ENCODE assay signal across 11 cellular contexts in genomic region chr1:16372535-16373340, GRCh38. TPM values are rescaled to one million over a fixed set of nuclear protein-coding genes. Genes with fewer than 3 reads are reported as not detected.
DNase-seq lines count a peak whose midpoint lies in the region; ATAC-seq and TF ChIP-seq lines count a peak whose summit lies in the region.
"Had no signal": no experiment of that assay in that cellular context is flagged by ENCODE, and none has a peak within 500 bp of the region (broad histone marks: within the 10 kb centered on the region; RNA-seq: fewer than 3 reads in every experiment).

No MANE protein-coding gene starts in this region.

- H3K27ac Mint-ChIP-seq in CD14-positive monocyte, result peak overlapping the region; percentile 25 to 91 (median 73)
- peak overlapping the region; percentile 47 for H3K27ac Mint-ChIP-seq in HFFc6
- peak overlapping the region in 9 of 10 donors; percentile 12 to 88 (median 41) for H3K27ac Mint-ChIP-seq in naive thymus-derived CD8-positive, alpha-beta T cell

- no peaks in the 10 kb centered on the region for H3K36me3 ChIP-seq in brain microvascular endothelial cell (replicated peaks)
- H3K36me3 ChIP-seq: right lobe of liver had no signal

- intact Hi-C loops in CD14-positive monocyte (cut with micrococcal nuclease), result no loop called here

- POLR2A ChIA-PET in naive thymus-derived CD8-positive, alpha-beta T cell (lab: Charles Lee), result no interaction called here

- no peaks in the 10 kb centered on the region for H3K27me3 ChIP-seq in brain microvascular endothelial cell (replicated peaks)
- H3K27me3 ChIP-seq: MG63, right lobe of liver, testis had no signal

- H3K9me3 Mint-ChIP-seq in CD14-positive monocyte, result no peaks in the 10 kb centered on the region
- no peaks in the 10 kb centered on the region for H3K9me3 Mint-ChIP-seq in HFFc6
- H3K9me3 Mint-ChIP-seq in naive thymus-derived CD8-positive, alpha-beta T cell, result no peaks in the 10 kb centered on the region

- H3K4me3 Mint-ChIP-seq in CD14-positive monocyte (no peak overlapping the region), HFFc6 (peak overlapping the region; percentile 59)
- peak overlapping the region in 9 of 10 donors; percentile 0 to 61 (median 39) for H3K4me3 Mint-ChIP-seq in naive thymus-derived CD8-positive, alpha-beta T cell

- in situ Hi-C loops in brain microvascular endothelial cell (cut with HindIII; ENCODE audit: low pct_ligation_motif_present, low sequenced_read_pairs), result no loop called here

- DNase-seq in CD14-positive monocyte (ENCODE audit: low spot score), result no peak
- DNase-seq in HFFc6, result no peak
- no peak for DNase-seq in brain microvascular endothelial cell
- DNase-seq in naive thymus-derived CD8-positive, alpha-beta T cell, result no peak
- no peak for DNase-seq in dedifferentiated amniotic fluid mesenchymal stem cell (ENCODE audit: extremely low spot score)
- DNase-seq in HK-2 (ENCODE audit: unreplicated experiment), result no peak
- DNase-seq: MG63, right lobe of liver, testis had no signal

- H3K4me1 Mint-ChIP-seq in CD14-positive monocyte (peaks cover 74% of the 10 kb centered on the region), HFFc6 (ENCODE audit: low read depth) (peaks cover 76% of the 10 kb centered on the region)
- peaks cover 38 to 85% (median 80%) of the 10 kb centered on the region in 4 donors for H3K4me1 Mint-ChIP-seq in naive thymus-derived CD8-positive, alpha-beta T cell

- no peak overlapping the region for H3K4me3 ChIP-seq in brain microvascular endothelial cell (ENCODE audit: low read depth, low read length)
- H3K4me3 ChIP-seq: MG63, right lobe of liver, testis had no signal

- ATAC-seq in naive thymus-derived CD8-positive, alpha-beta T cell, result no peak
- ATAC-seq in esophagus mucosa (no peak), HG02870 (IDR thresholded peaks at IDR 0.05; ENCODE audit: unreplicated experiment) (no peak)

- no peaks in the 10 kb centered on the region for H3K27me3 Mint-ChIP-seq in CD14-positive monocyte (ENCODE audit: low read depth in 3 of 3)
- H3K27me3 Mint-ChIP-seq in HFFc6 (ENCODE audit: insufficient read depth), result peaks cover 2% of the 10 kb centered on the region
- no peaks in the 10 kb centered on the region for H3K27me3 Mint-ChIP-seq in naive thymus-derived CD8-positive, alpha-beta T cell

- H3K27ac ChIP-seq in brain microvascular endothelial cell, result peak overlapping the region; percentile 72
- H3K27ac ChIP-seq: testis had no signal

- TF ChIP-seq CTCF in CD14-positive monocyte (IDR thresholded peaks at IDR 0.05) (no peak), HFFc6 (IDR thresholded peaks at IDR 0.05) (no peak), brain microvascular endothelial cell (IDR thresholded peaks at IDR 0.05; ENCODE audit: low read depth, low read length, missing control alignments) (no peak)

- H3K36me3 Mint-ChIP-seq in CD14-positive monocyte, result peaks cover 21 to 34% of the 10 kb centered on the region in 2 donors
- peaks cover 29% of the 10 kb centered on the region for H3K36me3 Mint-ChIP-seq in HFFc6 (ENCODE audit: low read depth)
- H3K36me3 Mint-ChIP-seq in naive thymus-derived CD8-positive, alpha-beta T cell, result peaks cover 0 to 30% (median 5%) of the 10 kb centered on the region in 3 donors

RNA-seq across cellular contexts. Expression of gene SZRD1, which starts 5.7 kb away (rescaled TPM):
- 10 to 100 TPM; 46.4 to 47.2 TPM for polyA plus RNA-seq in CD14-positive monocyte
- total RNA-seq in HFFc6 (2021; fragmentation: NEBNext Ultra II Directional; extraction: Animal tissue kit (Norgen Biotek cat#: 25700)), result 100 to 1,000 TPM; 210 to 246 (median 229) TPM
- total RNA-seq in naive thymus-derived CD8-positive, alpha-beta T cell, result 10 to 100 TPM; 90.0 to 93.6 TPM
- 10 to 100 TPM; 47.5 to 50.1 (median 49.7) TPM for polyA plus RNA-seq in naive thymus-derived CD8-positive, alpha-beta T cell
- 89.9 TPM for total RNA-seq in esophagus mucosa

RNA-seq across cellular contexts. Expression of gene FBXO42, which starts 20.5 kb away (rescaled TPM):
- 10 to 100 TPM; 11.6 to 16.9 TPM for polyA plus RNA-seq in CD14-positive monocyte
- total RNA-seq in HFFc6 (2021; fragmentation: NEBNext Ultra II Directional; extraction: Animal tissue kit (Norgen Biotek cat#: 25700)), result 10 to 100 TPM; 11.5 to 15.2 (median 13.4) TPM
- total RNA-seq in naive thymus-derived CD8-positive, alpha-beta T cell, result 10 to 100 TPM; 24.3 to 27.4 TPM
- polyA plus RNA-seq in naive thymus-derived CD8-positive, alpha-beta T cell, result 10 to 100 TPM; 11.8 to 21.5 (median 15.5) TPM
- total RNA-seq in esophagus mucosa, result 11.9 TPM

Comparison
In these comparisons a context has a peak if more than half of its experiments do, and no peak if none do; other contexts are left out.
1. H3K4me3 Mint-ChIP-seq: peak in HFFc6 (single experiment) and naive thymus-derived CD8-positive, alpha-beta T cell (9 of 10); none in CD14-positive monocyte (0 of 2).
2. Peak in every context shown above with its lines, with median percentiles within 50 percentile points of each other: H3K27ac Mint-ChIP-seq.